Comparison of ENCODE assay signal across 1 cellular context in the genomic region with DNA sequence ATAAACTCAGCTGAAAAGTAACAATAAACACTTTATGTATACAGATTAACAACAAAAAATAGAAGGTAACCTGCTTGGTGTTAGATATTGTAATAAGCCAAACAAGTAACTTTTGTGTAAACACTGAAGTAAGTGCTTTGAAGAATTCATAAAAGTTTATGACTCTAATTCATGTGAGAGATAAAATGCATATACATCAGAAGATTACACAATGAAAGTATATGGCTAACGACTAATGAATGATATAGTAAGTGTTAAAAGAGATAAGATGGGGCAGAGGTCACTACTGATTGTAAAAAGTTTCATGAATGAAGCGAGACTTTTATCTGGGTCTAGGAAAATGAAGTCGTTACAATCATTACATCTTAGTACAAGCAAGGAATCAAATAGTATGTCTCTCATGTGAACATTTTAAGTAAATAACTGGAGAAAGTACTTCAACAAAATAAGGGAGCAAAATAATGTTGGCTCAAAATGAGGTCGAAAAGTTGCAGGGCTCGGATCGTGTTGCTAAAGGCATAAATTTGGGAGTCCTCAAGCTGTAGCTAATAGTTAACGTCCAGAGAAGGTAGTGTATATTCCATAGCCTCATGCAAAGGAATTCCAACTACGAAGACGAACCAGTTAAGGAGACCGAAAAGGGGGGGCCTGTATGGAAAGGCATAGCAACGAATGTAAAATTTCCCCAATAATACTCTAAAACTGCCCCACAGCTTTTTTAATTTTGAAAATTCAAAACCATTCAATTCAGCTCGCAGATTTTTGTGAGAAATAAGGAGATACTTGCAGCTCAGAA.
TF ChIP-seq lines count a peak whose summit lies in the region.

No MANE protein-coding gene starts in this region.

TF ChIP-seq in H1, 55 proteins besides CTCF, POLR2A, EP300 and RAD21 (continued from another document):
- TF ChIP-seq ATF2 (IDR thresholded peaks at IDR 0.05; ENCODE audit: low read length) (no peak), HDAC2 (IDR thresholded peaks at IDR 0.05; ENCODE audit: borderline replicate concordance in 1 of 2, low read depth in 2 of 2, low read length in 2 of 2) (no peak), ZNF274 (IDR thresholded peaks at IDR 0.05; ENCODE audit: borderline replicate concordance, extremely low read depth, low read length) (no peak), SIN3A (conservative IDR thresholded peaks at IDR 0.05 in 1 of 2, IDR thresholded peaks at IDR 0.05 in 1 of 2; ENCODE audit: low read depth in 1 of 2, low read length in 2 of 2) (no peak), SP1 (IDR thresholded peaks at IDR 0.05; ENCODE audit: low read depth, low read length) (no peak), CBX5 (IDR thresholded peaks at IDR 0.05; ENCODE audit: low read depth, low read length) (no peak), GTF2F1 (IDR thresholded peaks at IDR 0.05; ENCODE audit: borderline replicate concordance, low read depth, low read length) (no peak), JUND (IDR thresholded peaks at IDR 0.05; ENCODE audit: low read length) (no peak), CTBP2 (IDR thresholded peaks at IDR 0.05; ENCODE audit: borderline replicate concordance, insufficient read depth, insufficient read length, low read length) (no peak), RFX5 (IDR thresholded peaks at IDR 0.05; ENCODE audit: borderline replicate concordance, low read depth, low read length) (no peak), SRF (IDR thresholded peaks at IDR 0.05; ENCODE audit: low read depth, low read length) (no peak), SP4 (IDR thresholded peaks at IDR 0.05; ENCODE audit: low read length) (no peak), GABPA (IDR thresholded peaks at IDR 0.05; ENCODE audit: borderline replicate concordance, insufficient read depth, low read length) (no peak), EZH2 (IDR thresholded peaks at IDR 0.05; ENCODE audit: low read depth, low read length, severe bottlenecking) (no peak), CHD7 (IDR thresholded peaks at IDR 0.05; ENCODE audit: insufficient replicate concordance, low read length) (no peak)
- TF ChIP-seq, protein P1, sequence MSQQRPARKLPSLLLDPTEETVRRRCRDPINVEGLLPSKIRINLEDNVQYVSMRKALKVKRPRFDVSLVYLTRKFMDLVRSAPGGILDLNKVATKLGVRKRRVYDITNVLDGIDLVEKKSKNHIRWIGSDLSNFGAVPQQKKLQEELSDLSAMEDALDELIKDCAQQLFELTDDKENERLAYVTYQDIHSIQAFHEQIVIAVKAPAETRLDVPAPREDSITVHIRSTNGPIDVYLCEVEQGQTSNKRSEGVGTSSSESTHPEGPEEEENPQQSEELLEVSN (IDR thresholded peaks at IDR 0.05): no peak
